Comparison of ENCODE assay signal across 33 cellular contexts in the genomic region with DNA sequence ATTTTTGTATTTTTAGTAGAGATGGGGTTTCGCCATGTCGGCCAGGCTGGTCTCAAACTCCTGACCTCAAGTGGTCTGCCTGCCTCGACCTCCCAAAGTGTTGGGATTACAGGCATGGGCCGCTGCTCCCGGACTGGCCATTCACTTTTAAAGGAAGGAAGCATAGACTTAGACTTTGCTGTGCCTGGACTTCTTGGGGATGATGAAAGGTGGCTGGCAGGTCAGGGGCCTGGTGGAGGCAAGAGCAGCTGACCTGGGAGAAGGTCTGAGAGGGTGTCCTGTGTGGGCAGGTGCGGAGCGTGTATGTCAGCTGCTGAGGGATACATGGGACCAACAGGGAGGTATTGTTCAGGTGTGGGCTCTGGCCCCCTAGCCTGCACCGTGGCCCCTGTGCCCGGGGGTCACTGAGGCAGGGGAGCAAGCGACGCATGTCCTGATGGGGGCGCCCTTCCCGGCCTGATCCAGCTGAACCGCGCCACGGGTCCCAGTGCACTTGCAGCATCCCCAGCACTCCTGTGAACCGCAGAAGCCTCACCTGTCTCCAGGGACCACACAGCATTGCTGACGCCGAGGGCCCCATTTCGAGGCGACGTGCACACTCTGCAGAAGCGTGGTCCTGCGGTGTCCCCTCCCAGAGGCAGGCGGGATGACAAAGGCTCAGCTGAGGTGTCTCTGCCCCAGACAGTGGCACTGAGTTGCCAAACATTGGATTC. TPM values are rescaled to one million over a fixed set of nuclear protein-coding genes. Genes with fewer than 3 reads are reported as not detected.
DNase-seq lines count a peak whose midpoint lies in the region; ATAC-seq, FAIRE-seq and TF ChIP-seq lines count a peak whose summit lies in the region.
"Had no signal": no experiment of that assay in that cellular context is flagged by ENCODE, and none has a peak within 500 bp of the region (broad histone marks: within the 10 kb centered on the region; RNA-seq: fewer than 3 reads in every experiment).

No MANE protein-coding gene starts in this region.

- TF ChIP-seq CTCF in GM06990 (IDR thresholded peaks at IDR 0.05; ENCODE audit: insufficient read depth, low read length, poor library complexity, severe bottlenecking): peak; percentile 1
- peak; percentile 34 for TF ChIP-seq CTCF in HFFc6 (IDR thresholded peaks at IDR 0.05)
- TF ChIP-seq CTCF in K562 (IDR thresholded peaks at IDR 0.05 in 2 of 3, conservative IDR thresholded peaks at IDR 0.05 in 1 of 3; ENCODE audit: insufficient read depth in 2 of 3, low read depth in 1 of 3, low read length in 3 of 3): no peak
- TF ChIP-seq CTCF in osteoblast (IDR thresholded peaks at IDR 0.05; ENCODE audit: extremely low read depth, low read depth, low read length): no peak
- no peak for TF ChIP-seq CTCF in GM10266 (IDR thresholded peaks at IDR 0.05; ENCODE audit: control insufficient read depth, insufficient read depth, low read depth, missing control alignments)

- no peak for FAIRE-seq in K562 (lab: Jason Lieb, UNC)
- FAIRE-seq: endometrium had no signal

- H3K9me1 ChIP-seq in K562 (ENCODE audit: control insufficient read depth, insufficient read depth, low read length): no peaks in the 10 kb centered on the region

- no peak for TF ChIP-seq EP300 in K562 (IDR thresholded peaks at IDR 0.05; ENCODE audit: low read length)

- in situ Hi-C loops in K562 (cut with MboI): no loop called here

- H3K4me1 ChIP-seq in K562 (replicated peaks in 1 of 2; ENCODE audit: control insufficient read depth in 2 of 2, insufficient read depth in 2 of 2, low read length in 2 of 2) (peaks cover 0 to 19% of the 10 kb centered on the region in 2 experiments; a peak in 2 of 5 replicates), osteoblast (ENCODE audit: insufficient read depth, low read length) (no peaks in the 10 kb centered on the region)
- H3K4me1 ChIP-seq: esophagus muscularis mucosa, prostate gland, stomach had no signal

- WGBS in K562 (ENCODE audit: insufficient coverage, low coverage, missing lambda C conversion rate): 91% methylated on average over 25 of the region's 25 CpGs

- POLR2A ChIA-PET in K562 (lab: Yijun Ruan, JAX): interaction anchor here (0.8 kb wide), 1 partner anchor 12 kb away, joined by 3 read pairs; no protein-coding TSS in a partner anchor

- no peak overlapping the region for H3K4me3 ChIP-seq in GM06990 (replicated peaks; ENCODE audit: low read depth, low read length)
- H3K4me3 ChIP-seq in K562: no peak overlapping the region
- no peak overlapping the region for H3K4me3 ChIP-seq in osteoblast (ENCODE audit: insufficient read depth, low read length)
- H3K4me3 ChIP-seq: BLaER1, esophagus muscularis mucosa, left ventricle myocardium inferior, MG63, prostate gland, stomach had no signal

- no peak for TF ChIP-seq POLR2A in K562 (conservative IDR thresholded peaks at IDR 0.05)

- TF ChIP-seq RAD21 in K562 (CRISPR knock-in tag; conservative IDR thresholded peaks at IDR 0.05 in 1 of 2, IDR thresholded peaks at IDR 0.05 in 1 of 2): no peak

- CTCF ChIA-PET in K562 (lab: Yijun Ruan, JAX; ENCODE audit: low intra/inter-chr PET ratio): no interaction called here

- BruUV-seq in K562 (replicated peaks; lab: Mats Ljungman, UMichigan): no TSS peak

- no peak overlapping the region for H3K27ac ChIP-seq in K562 (ENCODE audit: extremely low read depth, low read depth, low read length)
- H3K27ac ChIP-seq in osteoblast (ENCODE audit: low read depth, low read length): no peak overlapping the region
- H3K27ac ChIP-seq: BLaER1, esophagus muscularis mucosa, left ventricle myocardium inferior, prostate gland, stomach had no signal

- H3K4me2 ChIP-seq in K562 (ENCODE audit: insufficient read depth, low read length) (no peak overlapping the region), osteoblast (ENCODE audit: insufficient read depth, low read length) (no peak overlapping the region)
- H3K4me2 ChIP-seq: BLaER1 had no signal

- H3K36me3 ChIP-seq in GM06990 (ENCODE audit: control insufficient read depth, insufficient read depth, low read length) (peaks cover 15% of the 10 kb centered on the region), K562 (ENCODE audit: control insufficient read depth, insufficient read depth, low read length) (peaks cover 73% of the 10 kb centered on the region), osteoblast (ENCODE audit: insufficient read depth, low read length) (peaks cover 20% of the 10 kb centered on the region)
- H3K36me3 ChIP-seq: prostate gland had no signal

- H3K9me3 Mint-ChIP-seq in HFFc6: no peaks in the 10 kb centered on the region
- H3K9me3 Mint-ChIP-seq: activated B cell treated with CpG ODN at 0.5 μM for 24 hours; activated CD4-positive, alpha-beta T cell treated with anti-CD3 and anti-CD28 coated beads, Interleukin-2, amount 10 ng/mL, durations not matched to agents 7 days and 5 days had no signal

- H3K27me3 ChIP-seq in GM06990 (replicated peaks; ENCODE audit: control insufficient read depth, insufficient read depth, low read length) (no peaks in the 10 kb centered on the region), K562 (ENCODE audit: control insufficient read depth in 2 of 2, insufficient read depth in 2 of 2, low read length in 2 of 2) (no peaks in the 10 kb centered on the region), osteoblast (ENCODE audit: insufficient read depth, low read length) (no peaks in the 10 kb centered on the region)
- H3K27me3 ChIP-seq: BLaER1, esophagus muscularis mucosa, MG63, stomach had no signal

- no peak overlapping the region for H3K27ac Mint-ChIP-seq in HFFc6
- H3K27ac Mint-ChIP-seq: activated B cell treated with CpG ODN at 0.5 μM for 24 hours; activated CD4-positive, alpha-beta T cell treated with anti-CD3 and anti-CD28 coated beads, Interleukin-2, amount 10 ng/mL, durations not matched to agents 7 days and 5 days had no signal

- H3K79me2 ChIP-seq in K562 (ENCODE audit: control insufficient read depth, insufficient read depth, low read length) (no peaks in the 10 kb centered on the region), osteoblast (ENCODE audit: insufficient read depth, low read length) (no peaks in the 10 kb centered on the region)

- H3K27me3 Mint-ChIP-seq in HFFc6 (ENCODE audit: insufficient read depth): no peaks in the 10 kb centered on the region
- H3K27me3 Mint-ChIP-seq: activated B cell treated with CpG ODN at 0.5 μM for 24 hours; activated CD4-positive, alpha-beta T cell treated with anti-CD3 and anti-CD28 coated beads, Interleukin-2, amount 10 ng/mL, durations not matched to agents 7 days and 5 days had no signal

- H3K9ac ChIP-seq in K562 (ENCODE audit: insufficient read depth in 1 of 2, low read depth in 2 of 2, low read length in 2 of 2): no peak overlapping the region
- H3K9ac ChIP-seq: BLaER1 had no signal

- H4K20me1 ChIP-seq in K562 (replicated peaks; ENCODE audit: control insufficient read depth, insufficient read depth, low read length) (0 out of 2 replicates have a peak, but pooled peaks cover 7% of the 10 kb centered on the region), osteoblast (ENCODE audit: insufficient read depth, low read length) (no peaks in the 10 kb centered on the region)

- H3K9me3 ChIP-seq in K562 (replicated peaks; ENCODE audit: control insufficient read depth, insufficient read depth, low read depth, low read length): no peaks in the 10 kb centered on the region
- H3K9me3 ChIP-seq in osteoblast (ENCODE audit: low read depth, low read length): no peaks in the 10 kb centered on the region
- H3K9me3 ChIP-seq: BLaER1, esophagus muscularis mucosa, left ventricle myocardium inferior, MG63, prostate gland, stomach had no signal

- peaks cover 33% of the 10 kb centered on the region for H3K36me3 Mint-ChIP-seq in HFFc6 (ENCODE audit: low read depth)

- intact Hi-C loops in K562 (cut with micrococcal nuclease): no loop called here

- H3K4me3 Mint-ChIP-seq in HFFc6: no peak overlapping the region
- H3K4me3 Mint-ChIP-seq: activated B cell treated with CpG ODN at 0.5 μM for 24 hours; activated CD4-positive, alpha-beta T cell treated with anti-CD3 and anti-CD28 coated beads, Interleukin-2, amount 10 ng/mL, durations not matched to agents 7 days and 5 days had no signal

- H3K4me1 Mint-ChIP-seq in HFFc6 (ENCODE audit: low read depth): no peaks in the 10 kb centered on the region
- H3K4me1 Mint-ChIP-seq: activated CD4-positive, alpha-beta T cell treated with anti-CD3 and anti-CD28 coated beads, Interleukin-2, amount 10 ng/mL, durations not matched to agents 7 days and 5 days had no signal

- DNase-seq in GM06990 (ENCODE audit: extremely low read depth, insufficient read length) (no peak), HFFc6 (no peak), K562 (ENCODE audit: extremely low read depth in 1 of 4, low spot score in 3 of 4) (no peak), osteoblast (ENCODE audit: insufficient read length, low spot score, missing footprints) (peak; percentile 42), SKM-1 treated with dmso at 0.1 percent for 144 hours (lab: John Stamatoyannopoulos, UW; ENCODE audit: unreplicated experiment) (no peak), GM10266 (ENCODE audit: extremely low spot score) (no peak)
- DNase-seq: activated B cell treated with CpG ODN at 0.5 μM for 24 hours; activated CD4-positive, alpha-beta T cell treated with anti-CD3 and anti-CD28 coated beads, Interleukin-2, amount 10 ng/mL, durations not matched to agents 7 days and 5 days; activated T-cell treated with anti-CD3 and anti-CD28 coated beads, Interleukin-2, amount 50 U/mL, for 1 hour; central memory CD4-positive, alpha-beta T cell; dermis blood vessel endothelial cell; DMS153; foreskin fibroblast; islet precursor cell; left ventricle myocardium inferior; MG63; NCI-H1417; NCI-H2029; NCI-H69; stimulated activated CD4-positive, alpha-beta T cell treated with anti-CD3 and anti-CD28 coated beads, Interleukin-4, amount 100 ng/mL, for 1 hour; stomach; T-helper 1 cell had no signal

- ATAC-seq in K562 (no peak), HG02852 (IDR thresholded peaks at IDR 0.05; ENCODE audit: unreplicated experiment) (no peak)
- ATAC-seq: sciatic nerve had no signal

- H2AFZ ChIP-seq in K562 (ENCODE audit: low read depth, low read length) (no peak overlapping the region), osteoblast (ENCODE audit: low read length) (no peak overlapping the region)

RNA-seq across cellular contexts. Expression of a gene that starts 23.1 kb away (rescaled TPM):
- 10 to 100 TPM; 33.7 to 55.7 (median 46.2) TPM for total RNA-seq in HFFc6 (2021; fragmentation: NEBNext Ultra II Directional; extraction: Animal tissue kit (Norgen Biotek cat#: 25700))
- total RNA-seq in K562 (2011; cell fraction: chromatin; rRNA removed; ENCODE audit: low replicate concordance): 19.2 and 34.5 TPM in 2 replicates
- 50.4 and 58.7 TPM in 2 replicates for total RNA-seq in K562 (2011; cell fraction: nucleolus; rRNA removed)
- 40.3 and 48.3 TPM in 2 replicates for total RNA-seq in K562 (2011; cell fraction: nucleoplasm; rRNA removed)
- total RNA-seq in K562 (2014; rRNA removed): 187 and 258 TPM in 2 replicates
- 61.1 and 77.0 TPM in 2 replicates for total RNA-seq in K562 (2014; rRNA removed; fragmentation: Illumina TruSeq; extraction: Trizol)
- total RNA-seq in K562 (2015; rRNA removed; fragmentation: Illumina TruSeq; extraction: Trizol): 154 and 169 TPM in 2 replicates
- total RNA-seq in K562 (2021): 97.2 and 104 TPM in 2 replicates
- 52.7 and 54.7 TPM in 2 replicates for polyA plus RNA-seq in K562 (2011; rRNA removed)
- polyA plus RNA-seq in K562 (2011; cell fraction: cytosol; rRNA removed): 172 and 193 TPM in 2 replicates
- 53.4 and 60.6 TPM in 2 replicates for polyA plus RNA-seq in K562 (2011; cell fraction: nucleus; rRNA removed)
- 123 and 325 TPM in 2 replicates for polyA plus RNA-seq in K562 (2012)
- polyA plus RNA-seq in K562 (2014; fragmentation: Illumina TruSeq; extraction: Trizol): 73.1 and 114 TPM in 2 replicates
- 10 to 100 TPM; 36.1 to 67.5 TPM for polyA plus RNA-seq in K562 (2014; fragmentation: Nextera tagmentation; extraction: Ambion mirVana)
- polyA plus RNA-seq in K562 (2014; rRNA removed): 238 and 291 TPM in 2 replicates
- polyA minus RNA-seq in K562 (2011; rRNA and poly(A)+ RNA removed): 23.4 and 29.5 TPM in 2 replicates
- polyA minus RNA-seq in K562 (2011; cell fraction: cytosol; rRNA and poly(A)+ RNA removed): 51.9 and 68.1 TPM in 2 replicates
- polyA minus RNA-seq in K562 (2011; cell fraction: nucleus; rRNA and poly(A)+ RNA removed): 27.2 and 41.0 TPM in 2 replicates
- 19.2 and 23.9 TPM in 2 replicates for total RNA-seq in osteoblast

RNA-seq across cellular contexts. Expression of a gene that starts 24.6 kb away (rescaled TPM):
- total RNA-seq in HFFc6 (2021; fragmentation: NEBNext Ultra II Directional; extraction: Animal tissue kit (Norgen Biotek cat#: 25700)): 10 to 100 TPM; 67.8 to 87.1 (median 74.9) TPM
- 26.7 and 58.3 TPM in 2 replicates for total RNA-seq in K562 (2011; cell fraction: chromatin; rRNA removed; ENCODE audit: low replicate concordance)
- 61.8 and 76.9 TPM in 2 replicates for total RNA-seq in K562 (2011; cell fraction: nucleolus; rRNA removed)
- 52.0 and 86.6 TPM in 2 replicates for total RNA-seq in K562 (2011; cell fraction: nucleoplasm; rRNA removed)
- total RNA-seq in K562 (2014; rRNA removed) (120 and 124 TPM in 2 replicates), K562 (2014; rRNA removed; fragmentation: Illumina TruSeq; extraction: Trizol) (78.3 and 79.2 TPM in 2 replicates), K562 (2015; rRNA removed; fragmentation: Illumina TruSeq; extraction: Trizol) (98.6 and 111 TPM in 2 replicates), K562 (2021) (99.7 and 108 TPM in 2 replicates), osteoblast (35.1 and 35.7 TPM in 2 replicates)
- polyA plus RNA-seq in K562 (2011; rRNA removed) (126 and 153 TPM in 2 replicates), K562 (2014; fragmentation: Illumina TruSeq; extraction: Trizol) (120 and 123 TPM in 2 replicates), K562 (2014; fragmentation: Nextera tagmentation; extraction: Ambion mirVana) (100 to 1,000 TPM; 550 to 557 TPM), K562 (2014; rRNA removed) (184 and 199 TPM in 2 replicates)
- polyA plus RNA-seq in K562 (2011; cell fraction: cytosol; rRNA removed): 98.6 and 153 TPM in 2 replicates
- 99.5 and 103 TPM in 2 replicates for polyA plus RNA-seq in K562 (2011; cell fraction: nucleus; rRNA removed)
- 83.2 and 123 TPM in 2 replicates for polyA plus RNA-seq in K562 (2012)
- polyA minus RNA-seq in K562 (2011; rRNA and poly(A)+ RNA removed): 53.5 and 58.0 TPM in 2 replicates
- 31.9 and 33.4 TPM in 2 replicates for polyA minus RNA-seq in K562 (2011; cell fraction: cytosol; rRNA and poly(A)+ RNA removed)
- 37.2 and 53.5 TPM in 2 replicates for polyA minus RNA-seq in K562 (2011; cell fraction: nucleus; rRNA and poly(A)+ RNA removed)

RNA-seq across cellular contexts. Expression of a gene that starts 58.5 kb away (rescaled TPM):
- total RNA-seq in HFFc6 (2021; fragmentation: NEBNext Ultra II Directional; extraction: Animal tissue kit (Norgen Biotek cat#: 25700)): not detected
- 0.21 TPM in 1 of 2 replicates, not detected in the other for total RNA-seq in K562 (2011; cell fraction: chromatin; rRNA removed; ENCODE audit: low replicate concordance)
- total RNA-seq in K562 (2011; cell fraction: nucleolus; rRNA removed): not detected in 2 replicates
- total RNA-seq in K562 (2011; cell fraction: nucleoplasm; rRNA removed): not detected in 2 replicates
- total RNA-seq in K562 (2014; rRNA removed) (not detected in 2 replicates), K562 (2014; rRNA removed; fragmentation: Illumina TruSeq; extraction: Trizol) (not detected in 2 replicates), K562 (2015; rRNA removed; fragmentation: Illumina TruSeq; extraction: Trizol) (not detected in 2 replicates), K562 (2021) (not detected in 2 replicates), osteoblast (not detected in 2 replicates)
- polyA plus RNA-seq in K562 (2011; rRNA removed) (not detected in 2 replicates), K562 (2014; fragmentation: Illumina TruSeq; extraction: Trizol) (not detected in 2 replicates), K562 (2014; fragmentation: Nextera tagmentation; extraction: Ambion mirVana) (not detected), K562 (2014; rRNA removed) (not detected in 2 replicates)
- not detected in 2 replicates for polyA plus RNA-seq in K562 (2011; cell fraction: cytosol; rRNA removed)
- 0.10 TPM in 1 of 2 replicates, not detected in the other for polyA plus RNA-seq in K562 (2011; cell fraction: nucleus; rRNA removed)
- 0.11 TPM in 1 of 2 replicates, not detected in the other for polyA plus RNA-seq in K562 (2012)
- polyA minus RNA-seq in K562 (2011; rRNA and poly(A)+ RNA removed): not detected in 2 replicates
- not detected in 2 replicates for polyA minus RNA-seq in K562 (2011; cell fraction: cytosol; rRNA and poly(A)+ RNA removed)
- 0.11 TPM in 1 of 2 replicates, not detected in the other for polyA minus RNA-seq in K562 (2011; cell fraction: nucleus; rRNA and poly(A)+ RNA removed)
- total RNA-seq: activated B cell treated with CpG ODN at 0.5 μM for 24 hours; activated CD4-positive, alpha-beta T cell treated with anti-CD3 and anti-CD28 coated beads, Interleukin-2, amount 10 ng/mL, durations not matched to agents 7 days and 5 days; activated CD8-positive, alpha-beta memory T cell treated with anti-CD3 and anti-CD28 coated beads for 36 hours; dermis blood vessel endothelial cell; esophagus muscularis mucosa; G401; HT1080; myocyte; RPMI7951; sciatic nerve; stomach had no signal

Comparison
In these comparisons a context has a peak if more than half of its experiments do, and no peak if none do; other contexts are left out.
1. CTCF ChIP-seq: peak in GM06990 (single experiment) and HFFc6 (single experiment); none in K562 (0 of 3), osteoblast (single experiment) and GM10266 (single experiment).